Comparison of ENCODE assay signal across 29 cellular contexts in the genomic region with DNA sequence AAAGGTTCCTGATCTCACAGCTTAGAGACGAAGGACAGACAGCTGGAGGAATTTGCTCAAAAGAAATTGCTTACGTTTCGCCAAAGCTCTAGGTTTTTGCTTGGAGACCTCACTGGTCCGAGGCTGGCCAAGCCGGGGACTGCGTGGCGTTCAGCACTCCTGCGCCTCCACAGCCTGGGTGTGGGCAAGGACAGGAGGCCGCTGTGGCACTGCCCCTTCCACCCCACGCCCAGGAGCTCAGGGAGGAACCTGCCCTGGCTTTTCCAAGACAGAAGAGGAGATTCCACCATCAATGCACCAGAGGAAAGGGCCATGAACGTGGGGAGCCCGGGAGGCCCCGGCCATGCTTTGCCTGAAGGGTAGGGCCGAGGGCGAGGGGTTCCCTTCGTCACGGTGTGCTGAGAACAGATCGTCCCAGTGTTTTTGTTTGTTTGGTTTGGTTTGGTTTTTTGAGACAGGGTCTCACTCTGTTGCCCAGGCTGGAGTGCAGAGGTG.
"Had no signal": no experiment of that assay in that cellular context is flagged by ENCODE, and none has a peak within 500 bp of the region (broad histone marks: within the 10 kb centered on the region; RNA-seq: fewer than 3 reads in every experiment).

No MANE protein-coding gene starts in this region.

- DNase-seq: activated B cell treated with CpG ODN at 0.5 μM for 24 hours; activated CD4-positive, alpha-beta memory T cell treated with anti-CD3 and anti-CD28 coated beads, Interleukin-2, amount 10 ng/mL, durations not matched to agents 7 days and 5 days; activated CD4-positive, alpha-beta T cell treated with anti-CD3 and anti-CD28 coated beads for 1 hour; activated CD4-positive, alpha-beta T cell treated with anti-CD3 and anti-CD28 coated beads for 4 hours; activated CD4-positive, alpha-beta T cell treated with anti-CD3 and anti-CD28 coated beads, Interleukin-2, amount 10 ng/mL, durations not matched to agents 7 days and 5 days; activated CD4-positive, alpha-beta T cell treated with anti-CD3 and anti-CD28 coated beads, Interleukin-2, amount 50 U/mL, for 4 hours; activated CD8-positive, alpha-beta memory T cell treated with anti-CD3 and anti-CD28 coated beads, Interleukin-2, amount 50 U/mL, for 48 hours; activated gamma-delta T cell; activated naive CD4-positive, alpha-beta T cell; activated naive CD4-positive, alpha-beta T cell treated with anti-CD3 and anti-CD28 coated beads, Interleukin-2, amount 10 ng/mL, durations not matched to agents 7 days and 5 days; activated naive CD8-positive, alpha-beta T cell treated with anti-CD3 and anti-CD28 coated beads, Interleukin-2, amount 10 ng/mL, durations not matched to agents 7 days and 5 days; activated T-cell treated with anti-CD3 and anti-CD28 coated beads for 4 hours; activated T-cell treated with anti-CD3 and anti-CD28 coated beads, Interleukin-2, amount 50 U/mL, for 24 hours; activated T-cell treated with anti-CD3 and anti-CD28 coated beads, Interleukin-2, amount 50 U/mL, for 72 hours; central memory CD4-positive, alpha-beta T cell; cerebellar nuclear complex; colonic mucosa; effector CD8-positive, alpha-beta T cell; esophagus squamous epithelium; head of caudate nucleus; T-helper 1 cell; T-helper 17 cell; T1000; WERI-Rb-1 had no signal

- H3K27ac ChIP-seq: ascending aorta, breast epithelium, cardiac muscle cell, colonic mucosa, epithelial cell of prostate, WERI-Rb-1 had no signal

- H3K27me3 ChIP-seq: ascending aorta, breast epithelium, cardiac muscle cell, colonic mucosa, esophagus squamous epithelium had no signal

- H3K4me1 ChIP-seq: ascending aorta, breast epithelium, colonic mucosa had no signal

- ATAC-seq: activated naive CD4-positive, alpha-beta T cell treated with anti-CD3 and anti-CD28 coated beads, Interleukin-2, amount 50 U/mL, for 72 hours; activated T-cell treated with anti-CD3 and anti-CD28 coated beads, Interleukin-2, amount 50 U/mL, for 72 hours; T-helper 17 cell had no signal
